In genomic region chr1:217343907-217344306, GRCh38 we compare ENCODE assay signal across 21 cellular contexts.
DNase-seq lines count a peak whose midpoint lies in the region; ATAC-seq and FAIRE-seq lines count a peak whose summit lies in the region.
"Had no signal": no experiment of that assay in that cellular context is flagged by ENCODE, and none has a peak within 500 bp of the region (broad histone marks: within the 10 kb centered on the region; RNA-seq: fewer than 3 reads in every experiment).

No MANE protein-coding gene starts in this region.

- no peak for FAIRE-seq in GM19239 (lab: Jason Lieb, UNC)
- FAIRE-seq: endometrium, K562 had no signal

- ATAC-seq in GM21390 (IDR thresholded peaks at IDR 0.05; ENCODE audit: unreplicated experiment): no peak
- ATAC-seq in HG03565 (IDR thresholded peaks at IDR 0.05; ENCODE audit: unreplicated experiment): no peak
- ATAC-seq: K562; stimulated activated memory B cell treated with anti-CD40 and anti-IgM and Interleukin-4, amounts not matched to agents 10 μg/mL and 1 μg/mL and 100 μg/mL, for 72 hours had no signal

- DNase-seq in DMS79 treated with DMSO at 0.1 percent for 48 hours (lab: John Stamatoyannopoulos, UW) (peak; percentile 43), DMS79 (lab: John Stamatoyannopoulos, UW) (no peak), NCI-H2107 (lab: John Stamatoyannopoulos, UW) (peak; percentile 39), astrocyte of the hippocampus (ENCODE audit: low read depth, low spot score) (peak; percentile 11), retina (peak; percentile 85), GM19239 (ENCODE audit: insufficient read length, low spot score) (no peak)
- DNase-seq: activated CD4-positive, alpha-beta T cell treated with anti-CD3 and anti-CD28 coated beads for 1 hour; activated gamma-delta T cell treated with Interleukin-2 at 50 U/mL for 16 hours; amygdala; C1 segment of cervical spinal cord; cerebellar nuclear complex; left ventricle myocardium superior; posterior cingulate gyrus; SIG-M5; spleen; transverse colon had no signal

Comparison
In these comparisons a context has a peak if more than half of its experiments do, and no peak if none do; other contexts are left out.
1. DNase-seq: peak in DMS79 treated with DMSO at 0.1 percent for 48 hours (single experiment), NCI-H2107 (single experiment), astrocyte of the hippocampus (single experiment) and retina (single experiment); none in DMS79 (single experiment) and GM19239 (single experiment).